Comparison of ENCODE assay signal across 8 cellular contexts in genomic region chr5:150398432-150399157, GRCh38. TPM values are rescaled to one million over a fixed set of nuclear protein-coding genes. Genes with fewer than 3 reads are reported as not detected.
DNase-seq lines count a peak whose midpoint lies in the region; ATAC-seq and TF ChIP-seq lines count a peak whose summit lies in the region.

No MANE protein-coding gene starts in this region.

- TF ChIP-seq EP300 in stomach (IDR thresholded peaks at IDR 0.05) = no peak

- no peaks in the 10 kb centered on the region for H3K27me3 Mint-ChIP-seq in central memory CD8-positive, alpha-beta T cell

- peak overlapping the region; percentile 81 for H3K27ac Mint-ChIP-seq in central memory CD8-positive, alpha-beta T cell (ENCODE audit: low read depth)

- no peaks in the 10 kb centered on the region for H3K4me1 ChIP-seq in stomach

- ATAC-seq in GM19455 (IDR thresholded peaks at IDR 0.05; ENCODE audit: unreplicated experiment) (peak; percentile 70), HG03460 (IDR thresholded peaks at IDR 0.05; ENCODE audit: unreplicated experiment) (peak; percentile 61)
- ATAC-seq in central memory CD8-positive, alpha-beta T cell (replicated peaks; ENCODE audit: extremely low read depth, poor library complexity, severe bottlenecking) = peak; percentile 50

- H3K9me3 ChIP-seq in stomach = no peaks in the 10 kb centered on the region

- 67 to 80% (median 73%) methylated on average over 14 of the region's 14 CpGs for WGBS in stomach, 5 donors

- TF ChIP-seq CTCF in GM10248 (IDR thresholded peaks at IDR 0.05; ENCODE audit: control extremely low read depth, extremely low read depth, low read depth, missing control alignments) (peak; percentile 75), stomach (IDR thresholded peaks at IDR 0.05) (peak in 3 of 7 experiments; percentile 14 to 45 (median 25))

- CTCF ChIA-PET in GM10248 (lab: Yijun Ruan, JAX) = interaction anchor here (0.9 to 14.3 kb wide), 26 partner anchors 8 to 187 kb away, joined by 3 to 222 read pairs (median 6); partner anchors contain the start of genes CD74 and RPS14

- no peak overlapping the region for H3K27ac ChIP-seq in stomach

- H3K36me3 ChIP-seq in stomach = peaks cover 70 to 100% (median 100%) of the 10 kb centered on the region in 4 donors

- intact Hi-C loops in stomach (cut with DNase I; ENCODE audit: low total_unique reads) = no loop called here

- peak overlapping the region; percentile 53 for H3K4me3 Mint-ChIP-seq in central memory CD8-positive, alpha-beta T cell

- DNase-seq in GM10248 (ENCODE audit: extremely low spot score) = peak; percentile 82
- DNase-seq in central memory CD8-positive, alpha-beta T cell (ENCODE audit: low spot score in 2 of 2) = no peak
- DNase-seq in stomach = peak; percentile 50
- DNase-seq in NCI-H446 treated with DMSO at 0.1 percent for 48 hours (lab: John Stamatoyannopoulos, UW) = no peak
- no peak for DNase-seq in ecto neural progenitor cell (ENCODE audit: low spot score)
- DNase-seq in NCI-H2227 (lab: John Stamatoyannopoulos, UW; ENCODE audit: unreplicated experiment) = no peak

- peaks cover 31% of the 10 kb centered on the region for H3K4me1 Mint-ChIP-seq in central memory CD8-positive, alpha-beta T cell

- H3K27me3 ChIP-seq in stomach = no peaks in the 10 kb centered on the region

- TF ChIP-seq POLR2A in stomach (IDR thresholded peaks at IDR 0.05) = no peak

- no peak overlapping the region for H3K4me3 ChIP-seq in stomach

- no peaks in the 10 kb centered on the region for H3K9me3 Mint-ChIP-seq in central memory CD8-positive, alpha-beta T cell

- POLR2A ChIA-PET in GM10248 (lab: Yijun Ruan, JAX) = interaction anchor here (0.6 to 5.6 kb wide), 12 partner anchors 8 to 51 kb away, joined by 3 to 63 read pairs (median 7); partner anchors contain the start of genes CD74 and RPS14

- H3K36me3 Mint-ChIP-seq in central memory CD8-positive, alpha-beta T cell (ENCODE audit: insufficient read depth) = peaks cover 88% of the 10 kb centered on the region

RNA-seq across cellular contexts. Expression of gene CD74, which starts 14.1 kb away (rescaled TPM):
- 1,000 to 10,000 TPM in 1 of 5 donors, 100 to 1,000 TPM in 4; 102 to 1,185 (median 324) TPM for total RNA-seq in stomach
- 100 to 1,000 TPM; 177 to 883 (median 268) TPM for polyA plus RNA-seq in stomach

RNA-seq across cellular contexts. Expression of gene TCOF1, which starts 41.1 kb away (rescaled TPM):
- total RNA-seq in stomach = 10 to 100 TPM; 13.6 to 47.8 (median 36.2) TPM
- polyA plus RNA-seq in stomach = 10 to 100 TPM; 11.7 to 74.1 (median 14.0) TPM

RNA-seq across cellular contexts. Expression of gene RPS14, which starts 50.9 kb away (rescaled TPM):
- total RNA-seq in stomach = 1,000 to 10,000 TPM in 4 of 5 donors, 100 to 1,000 TPM in 1; 899 to 3,971 (median 1,858) TPM
- 1,000 to 10,000 TPM; 4,327 to 6,427 (median 4,820) TPM for polyA plus RNA-seq in stomach

Comparison
In these comparisons a context has a peak if more than half of its experiments do, and no peak if none do; other contexts are left out.
1. DNase-seq: peak in GM10248 (single experiment) and stomach (single experiment); none in central memory CD8-positive, alpha-beta T cell (0 of 2), NCI-H446 treated with DMSO at 0.1 percent for 48 hours (single experiment), ecto neural progenitor cell (single experiment) and NCI-H2227 (single experiment).
2. Peak in every context shown above with its lines, with median percentiles within 50 percentile points of each other: ATAC-seq.